Comparison of ENCODE assay signal across 16 cellular contexts in the genomic region with DNA sequence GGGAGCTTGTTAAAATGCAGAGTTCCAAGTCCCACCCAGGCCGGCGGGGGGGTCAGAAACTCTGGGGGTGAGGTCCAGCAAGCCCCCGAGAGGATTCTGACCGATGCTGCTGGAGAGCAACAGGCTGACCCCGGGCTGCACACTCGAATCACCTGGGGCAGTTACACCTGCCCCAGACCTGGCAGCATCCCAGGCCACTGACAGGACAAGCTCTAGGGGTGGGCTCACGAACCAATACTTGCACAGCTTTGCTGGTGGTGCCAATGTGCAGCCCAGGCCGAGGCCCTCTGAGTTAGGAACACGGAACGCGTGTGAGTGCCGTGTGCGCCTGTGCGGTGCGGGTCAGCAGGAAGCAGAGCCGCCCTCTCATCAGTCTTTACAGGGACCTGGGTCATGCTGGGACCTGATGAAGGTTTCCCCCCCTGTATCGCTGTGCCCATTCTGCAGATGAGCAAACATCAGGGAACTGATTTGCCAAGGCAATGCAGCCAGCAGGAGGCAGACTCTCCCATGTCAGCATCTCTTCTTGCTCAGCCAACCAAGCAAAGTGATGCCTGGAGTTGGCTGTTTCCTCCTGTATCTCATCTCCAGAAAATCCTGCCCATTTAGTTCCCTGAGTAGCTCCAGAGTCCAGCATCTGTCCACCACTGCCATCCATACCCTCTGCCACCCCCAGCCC. TPM values are rescaled to one million over a fixed set of nuclear protein-coding genes. Genes with fewer than 3 reads are reported as not detected.
DNase-seq lines count a peak whose midpoint lies in the region; ATAC-seq, FAIRE-seq and TF ChIP-seq lines count a peak whose summit lies in the region.
"Had no signal": no experiment of that assay in that cellular context is flagged by ENCODE, and none has a peak within 500 bp of the region (broad histone marks: within the 10 kb centered on the region; RNA-seq: fewer than 3 reads in every experiment).

No MANE protein-coding gene starts in this region.

- DNase-seq in GM06990 (ENCODE audit: extremely low read depth, insufficient read length) = no peak
- peak; percentile 20 for DNase-seq in activated CD4-positive, alpha-beta memory T cell treated with anti-CD3 and anti-CD28 coated beads, Interleukin-2, amount 10 ng/mL, durations not matched to agents 7 days and 5 days
- DNase-seq in kidney = peak; percentile 61
- DNase-seq in body of pancreas = no peak
- no peak for DNase-seq in KG1 (lab: John Stamatoyannopoulos, UW)
- DNase-seq in hepatic stellate cell (ENCODE audit: low spot score) = no peak
- DNase-seq: COR-L47; H7; left colon; natural killer cell; NCI-H146; NK-92 treated with Interleukin-12 subunit alpha and Interleukin-12 subunit beta, amount 100 ng/mL, for 24 hours had no signal

- no peak overlapping the region for H3K4me3 ChIP-seq in GM06990 (replicated peaks; ENCODE audit: low read depth, low read length)
- H3K4me3 ChIP-seq in HEK293 (ENCODE audit: low read depth, low read length) = no peak overlapping the region
- H3K4me3 ChIP-seq in kidney (ENCODE audit: low read length in 2 of 2) = no peak overlapping the region
- no peak overlapping the region for H3K4me3 ChIP-seq in body of pancreas

- CTCF ChIA-PET in HEK293 (lab: Yijun Ruan, JAX) = interaction anchor here (0.6 to 1.6 kb wide), 2 partner anchors 12 to 93 kb away, joined by 3 to 4 read pairs; no protein-coding TSS in a partner anchor
- CTCF ChIA-PET in activated CD4-positive, alpha-beta memory T cell treated with anti-CD3 and anti-CD28 coated beads, Interleukin-2, amount 10 ng/mL, durations not matched to agents 7 days and 5 days (lab: Charles Lee) = no interaction called here

- POLR2A ChIA-PET in HEK293 (lab: Yijun Ruan, JAX) = no interaction called here
- POLR2A ChIA-PET in activated CD4-positive, alpha-beta memory T cell treated with anti-CD3 and anti-CD28 coated beads, Interleukin-2, amount 10 ng/mL, durations not matched to agents 7 days and 5 days (lab: Charles Lee) = no interaction called here

- intact Hi-C loops in kidney (cut with DNase I) (no loop called here), body of pancreas (cut with DNase I) (no loop called here)

- no peak overlapping the region for H3K27ac ChIP-seq in HEK293 (ENCODE audit: extremely low read depth, low read depth, low read length)
- H3K27ac ChIP-seq in kidney (ENCODE audit: low read depth in 2 of 2, low read length in 2 of 2) = no peak overlapping the region
- no peak overlapping the region for H3K27ac ChIP-seq in body of pancreas

- H3K27me3 Mint-ChIP-seq in activated CD4-positive, alpha-beta memory T cell treated with anti-CD3 and anti-CD28 coated beads, Interleukin-2, amount 10 ng/mL, durations not matched to agents 7 days and 5 days = no peaks in the 10 kb centered on the region
- H3K27me3 Mint-ChIP-seq: activated naive CD4-positive, alpha-beta T cell treated with anti-CD3 and anti-CD28 coated beads, Interleukin-2, amount 50 U/mL, for 24 hours had no signal

- WGBS in body of pancreas, 2 donors = 70 to 88% methylated on average over 8 to 13 of the region's 17 CpGs

- no peak overlapping the region for H3K27ac Mint-ChIP-seq in activated CD4-positive, alpha-beta memory T cell treated with anti-CD3 and anti-CD28 coated beads, Interleukin-2, amount 10 ng/mL, durations not matched to agents 7 days and 5 days
- H3K27ac Mint-ChIP-seq: activated naive CD4-positive, alpha-beta T cell treated with anti-CD3 and anti-CD28 coated beads, Interleukin-2, amount 50 U/mL, for 24 hours; dendritic cell treated with granulocyte-macrophage colony-stimulating factor and Interleukin-4, amounts not matched to agents 40 ng/mL and 50 ng/mL, for 4 days; natural killer cell had no signal

- peaks cover 19% of the 10 kb centered on the region for H3K9me3 Mint-ChIP-seq in activated CD4-positive, alpha-beta memory T cell treated with anti-CD3 and anti-CD28 coated beads, Interleukin-2, amount 10 ng/mL, durations not matched to agents 7 days and 5 days
- H3K9me3 Mint-ChIP-seq: activated naive CD4-positive, alpha-beta T cell treated with anti-CD3 and anti-CD28 coated beads, Interleukin-2, amount 50 U/mL, for 24 hours had no signal

- peak; percentile 47 for TF ChIP-seq CTCF in GM06990 (IDR thresholded peaks at IDR 0.05; ENCODE audit: insufficient read depth, low read length, poor library complexity, severe bottlenecking)
- TF ChIP-seq CTCF in HEK293 (tag by site-specific recombination; IDR thresholded peaks at IDR 0.05) = no peak
- no peak for TF ChIP-seq CTCF in kidney (IDR thresholded peaks at IDR 0.05; ENCODE audit: borderline replicate concordance, extremely low read depth, insufficient read depth)
- TF ChIP-seq CTCF in body of pancreas (IDR thresholded peaks at IDR 0.05) = peak in 1 of 7 experiments; percentile 10

- H3K4me1 ChIP-seq in HEK293 (ENCODE audit: control insufficient read depth, insufficient read depth, low read length) (no peaks in the 10 kb centered on the region), kidney (ENCODE audit: control insufficient read depth in 1 of 2, insufficient read depth in 1 of 2, low read depth in 1 of 2, low read length in 2 of 2) (no peaks in the 10 kb centered on the region), body of pancreas (no peaks in the 10 kb centered on the region)

- H3K4me1 Mint-ChIP-seq in activated CD4-positive, alpha-beta memory T cell treated with anti-CD3 and anti-CD28 coated beads, Interleukin-2, amount 10 ng/mL, durations not matched to agents 7 days and 5 days = no peaks in the 10 kb centered on the region
- H3K4me1 Mint-ChIP-seq: activated naive CD4-positive, alpha-beta T cell treated with anti-CD3 and anti-CD28 coated beads, Interleukin-2, amount 50 U/mL, for 24 hours; natural killer cell had no signal

- H3K27me3 ChIP-seq in GM06990 (replicated peaks; ENCODE audit: control insufficient read depth, insufficient read depth, low read length) (no peaks in the 10 kb centered on the region), body of pancreas (no peaks in the 10 kb centered on the region)

- H3K36me3 ChIP-seq in GM06990 (ENCODE audit: control insufficient read depth, insufficient read depth, low read length) (no peaks in the 10 kb centered on the region), HEK293 (ENCODE audit: control insufficient read depth in 2 of 2, insufficient read depth in 1 of 2, low read length in 2 of 2) (no peaks in the 10 kb centered on the region), kidney (ENCODE audit: control insufficient read depth in 1 of 2, insufficient read depth in 2 of 2, low read length in 2 of 2) (no peaks in the 10 kb centered on the region), body of pancreas (replicated peaks in 1 of 2; ENCODE audit: insufficient read depth in 1 of 2, low read depth in 2 of 2) (no peaks in the 10 kb centered on the region)

- TF ChIP-seq POLR2A in body of pancreas (IDR thresholded peaks at IDR 0.05) = no peak

- no peaks in the 10 kb centered on the region for H3K9me3 ChIP-seq in HEK293 (ENCODE audit: control insufficient read depth, insufficient read depth, low read depth, low read length)
- H3K9me3 ChIP-seq in kidney (ENCODE audit: control insufficient read depth in 1 of 2, low read length in 2 of 2) = peaks cover 0 to 14% of the 10 kb centered on the region in 2 donors
- peaks cover 0 to 16% (median 0%) of the 10 kb centered on the region in 3 donors for H3K9me3 ChIP-seq in body of pancreas

- ATAC-seq in body of pancreas = no peak
- ATAC-seq: natural killer cell had no signal

- no peak overlapping the region for H3K4me3 Mint-ChIP-seq in activated CD4-positive, alpha-beta memory T cell treated with anti-CD3 and anti-CD28 coated beads, Interleukin-2, amount 10 ng/mL, durations not matched to agents 7 days and 5 days
- H3K4me3 Mint-ChIP-seq: activated naive CD4-positive, alpha-beta T cell treated with anti-CD3 and anti-CD28 coated beads, Interleukin-2, amount 50 U/mL, for 24 hours; dendritic cell treated with granulocyte-macrophage colony-stimulating factor and Interleukin-4, amounts not matched to agents 40 ng/mL and 50 ng/mL, for 4 days; natural killer cell had no signal

- H3K36me3 Mint-ChIP-seq in activated CD4-positive, alpha-beta memory T cell treated with anti-CD3 and anti-CD28 coated beads, Interleukin-2, amount 10 ng/mL, durations not matched to agents 7 days and 5 days (ENCODE audit: low read depth) = peaks cover 6% of the 10 kb centered on the region

- no peak for FAIRE-seq in kidney (lab: Jason Lieb, UNC)

- no peak overlapping the region for H3K9ac ChIP-seq in kidney (ENCODE audit: low read length in 2 of 2)

TF ChIP-seq in HEK293, 187 proteins besides CTCF, POLR2A, EP300 and RAD21:
- TF ChIP-seq ZIC2 (tag by site-specific recombination; IDR thresholded peaks at IDR 0.05) (peak; percentile 12; the same call in 1 of the 2 replicates), ZNF223 (tag by site-specific recombination; IDR thresholded peaks at IDR 0.05) (no peak)

RNA-seq across cellular contexts. Expression of a gene that starts 16.3 kb away (rescaled TPM):
- total RNA-seq in activated CD4-positive, alpha-beta memory T cell treated with anti-CD3 and anti-CD28 coated beads, Interleukin-2, amount 10 ng/mL, durations not matched to agents 7 days and 5 days = not detected
- 0.54 TPM for total RNA-seq in kidney
- not detected for polyA plus RNA-seq in kidney (ENCODE audit: insufficient read depth, low read depth, low replicate concordance)
- under 1 TPM in 1 of 2 donors, not detected in 1; 0.78 TPM for total RNA-seq in body of pancreas
- total RNA-seq: natural killer cell, skeletal muscle tissue had no signal

RNA-seq across cellular contexts. Expression of a gene that starts 43.3 kb away (rescaled TPM):
- total RNA-seq in activated CD4-positive, alpha-beta memory T cell treated with anti-CD3 and anti-CD28 coated beads, Interleukin-2, amount 10 ng/mL, durations not matched to agents 7 days and 5 days = not detected
- total RNA-seq in kidney (not detected), body of pancreas (not detected)
- 0.39 TPM for polyA plus RNA-seq in kidney (ENCODE audit: insufficient read depth, low read depth, low replicate concordance)
- total RNA-seq: left colon, natural killer cell, skeletal muscle tissue had no signal

RNA-seq across cellular contexts. Expression of a gene that starts 58.4 kb away (rescaled TPM):
- not detected for total RNA-seq in activated CD4-positive, alpha-beta memory T cell treated with anti-CD3 and anti-CD28 coated beads, Interleukin-2, amount 10 ng/mL, durations not matched to agents 7 days and 5 days
- 32.1 TPM for total RNA-seq in kidney
- polyA plus RNA-seq in kidney (ENCODE audit: insufficient read depth, low read depth, low replicate concordance) = 20.0 TPM
- total RNA-seq in body of pancreas = 10 to 100 TPM in 1 of 2 donors, 1 to 10 TPM in 1; 4.2 to 21.8 TPM
- total RNA-seq: natural killer cell had no signal

Comparison
In these comparisons a context has a peak if more than half of its experiments do, and no peak if none do; other contexts are left out.
1. DNase-seq: peak in activated CD4-positive, alpha-beta memory T cell treated with anti-CD3 and anti-CD28 coated beads, Interleukin-2, amount 10 ng/mL, durations not matched to agents 7 days and 5 days (single experiment) and kidney (single experiment); none in GM06990 (single experiment), body of pancreas (0 of 4), KG1 (single experiment) and hepatic stellate cell (single experiment).
2. RNA of a gene that starts 58.4 kb away (total RNA-seq): 32.1 TPM in kidney (single experiment) and 4.2 to 21.8 TPM in body of pancreas; not detected in activated CD4-positive, alpha-beta memory T cell treated with anti-CD3 and anti-CD28 coated beads, Interleukin-2, amount 10 ng/mL, durations not matched to agents 7 days and 5 days; every median in the first group is over 4 times any median in the second.